24 cellular contexts compared by ENCODE assay signal in the genomic region with DNA sequence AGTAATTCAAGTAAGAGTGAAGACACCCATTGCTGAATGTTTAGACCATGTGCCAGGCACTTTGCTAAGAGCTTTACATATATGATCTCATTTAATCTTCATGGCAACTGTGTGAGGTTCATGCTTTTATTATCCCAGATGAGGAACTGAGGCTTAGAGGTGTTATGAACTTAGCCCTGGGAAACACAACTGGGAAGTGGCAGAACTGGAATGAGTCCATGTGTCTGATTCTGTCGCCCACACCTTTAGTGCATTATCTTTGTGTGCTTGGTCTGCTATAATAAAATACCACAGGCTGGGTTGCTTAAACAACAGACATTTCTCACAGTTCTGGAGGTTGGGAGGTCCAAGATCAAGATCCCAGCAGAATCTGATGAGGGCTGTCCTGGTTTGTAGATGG.
A peak's percentile ranks its signal among the peaks of the same experiment; 100 is the strongest.
DNase-seq lines count a peak whose midpoint lies in the region; ATAC-seq, FAIRE-seq and TF ChIP-seq lines count a peak whose summit lies in the region.
"Had no signal": no experiment of that assay in that cellular context is flagged by ENCODE, and none has a peak within 500 bp of the region (broad histone marks: within the 10 kb centered on the region; RNA-seq: fewer than 3 reads in every experiment).

No MANE protein-coding gene starts in this region.

- no peaks in the 10 kb centered on the region for H3K36me3 ChIP-seq in GM12878 (ENCODE audit: control insufficient read depth in 2 of 2, insufficient read depth in 2 of 2, low read length in 1 of 2)
- no peaks in the 10 kb centered on the region for H3K36me3 ChIP-seq in mesenchymal stem cell (ENCODE audit: control insufficient read depth in 1 of 2, insufficient read depth in 2 of 2, low read depth in 1 of 2, low read length in 2 of 2)
- H3K36me3 ChIP-seq: BE2C; BLaER1 treated with 17β-estradiol and CSF1 and Interleukin-3, amounts not matched to agents 10 nM and 100 nM; HAP-1 had no signal

- no peak overlapping the region for H2AK5ac ChIP-seq in H9 (ENCODE audit: insufficient read length, low read length)
- H2AK5ac ChIP-seq in mesenchymal stem cell (ENCODE audit: low read length, severe bottlenecking) = no peak overlapping the region

- no peaks in the 10 kb centered on the region for H3K27me3 ChIP-seq in H9 (ENCODE audit: insufficient read depth, low read length)
- no peaks in the 10 kb centered on the region for H3K27me3 ChIP-seq in GM12878 (replicated peaks in 1 of 2; ENCODE audit: control insufficient read depth in 2 of 2, insufficient read depth in 2 of 2, low read length in 1 of 2)
- peaks cover 0 to 7% of the 10 kb centered on the region in 2 experiments for H3K27me3 ChIP-seq in mesenchymal stem cell (ENCODE audit: control insufficient read depth in 1 of 2, insufficient read depth in 1 of 2, low read length in 2 of 2)
- H3K27me3 ChIP-seq: BE2C; BLaER1 treated with 17β-estradiol and CSF1 and Interleukin-3, amounts not matched to agents 10 nM and 100 nM had no signal

- SMC1A ChIA-PET in GM12878 (lab: Charles Lee; ENCODE audit: uncharacterized antibody, unreplicated experiment) = interaction anchor here (0.6 kb wide), 1 partner anchor 196 kb away, joined by 3 read pairs; no protein-coding TSS in a partner anchor

- H3T11ph ChIP-seq in H9 (ENCODE audit: low read length) = no peak overlapping the region

- H4K5ac ChIP-seq in H9 (ENCODE audit: insufficient read length, low read depth, low read length) = no peak overlapping the region

- H2AFZ ChIP-seq in H9 (ENCODE audit: low read length) (no peak overlapping the region), GM12878 (ENCODE audit: control insufficient read depth, low read depth, low read length) (no peak overlapping the region), mesenchymal stem cell (ENCODE audit: low read depth, low read length) (no peak overlapping the region)
- H2AFZ ChIP-seq: GM23338 had no signal

- no peak for DNase-seq in H9
- DNase-seq in GM12878 (ENCODE audit: low read depth, low spot score) = no peak
- DNase-seq in mesenchymal stem cell = no peak
- no peak for DNase-seq in HFFc6
- DNase-seq in SK-N-DZ (ENCODE audit: low spot score) = no peak
- no peak for DNase-seq in T1000 (lab: John Stamatoyannopoulos, UW)
- DNase-seq: 8988T; ACHN; AML-193; BE2C; CD4-positive, alpha-beta T cell; CD8-positive, alpha-beta memory T cell; DMS 273 treated with DMSO at 0.1 percent for 48 hours; DMS79; EL; GDM1 had no signal

- in situ Hi-C loops in GM12878 (cut with MboI) = no loop called here

- H2BK120ac ChIP-seq in H9 (ENCODE audit: low read depth, low read length, poor library complexity, severe bottlenecking) (peak overlapping the region; percentile 19), mesenchymal stem cell (ENCODE audit: low read depth, low read length) (no peak overlapping the region)

- TF ChIP-seq CTCF in H9 (conservative IDR thresholded peaks at IDR 0.05) (no peak), GM12878 (IDR thresholded peaks at IDR 0.05 in 2 of 3, conservative IDR thresholded peaks at IDR 0.05 in 1 of 3; ENCODE audit: control insufficient read depth in 2 of 3, extremely low read depth in 1 of 3, insufficient read depth in 1 of 3, low read depth in 3 of 3, low read length in 3 of 3) (no peak), HFFc6 (IDR thresholded peaks at IDR 0.05) (no peak)

- H3K4me1 Mint-ChIP-seq in H9 = peaks cover 0 to 5% of the 10 kb centered on the region in 2 experiments; a peak in 2 of 4 replicates
- peaks cover 37% of the 10 kb centered on the region for H3K4me1 Mint-ChIP-seq in HFFc6 (ENCODE audit: low read depth)
- H3K4me1 Mint-ChIP-seq: CD14-positive monocyte; CD8-positive, alpha-beta memory T cell; GM23338 had no signal

- no peak overlapping the region for H2BK12ac ChIP-seq in H9 (ENCODE audit: insufficient read length, low read depth, low read length)
- H2BK12ac ChIP-seq in mesenchymal stem cell (ENCODE audit: low read length in 2 of 2) = peak overlapping the region; percentile 39 to 42

- H3K14ac ChIP-seq in H9 (ENCODE audit: insufficient read depth, low read length) (no peak overlapping the region), mesenchymal stem cell (ENCODE audit: low read length in 2 of 2) (no peak overlapping the region)

- H3K9me3 Mint-ChIP-seq in H9 (peaks cover 2 to 7% of the 10 kb centered on the region in 2 experiments; a peak in 3 of 5 replicates), HFFc6 (no peaks in the 10 kb centered on the region)
- H3K9me3 Mint-ChIP-seq: CD4-positive, alpha-beta T cell had no signal

- H3K9ac ChIP-seq in H9 (ENCODE audit: extremely low read depth, insufficient read length, low read length) = no peak overlapping the region
- no peak overlapping the region for H3K9ac ChIP-seq in GM12878 (ENCODE audit: control insufficient read depth, insufficient read depth, low read length)
- no peak overlapping the region for H3K9ac ChIP-seq in mesenchymal stem cell (ENCODE audit: low read length)
- H3K9ac ChIP-seq: BLaER1 treated with 17β-estradiol and CSF1 and Interleukin-3, amounts not matched to agents 10 nM and 100 nM had no signal

- no peak overlapping the region for H3K18ac ChIP-seq in H9 (ENCODE audit: insufficient read length, low read depth, low read length)
- H3K18ac ChIP-seq in mesenchymal stem cell (ENCODE audit: low read depth in 1 of 2, low read length in 2 of 2) = peak overlapping the region in 1 of 2 experiments; percentile 21

- peaks cover 7% of the 10 kb centered on the region for H3K27me3 Mint-ChIP-seq in H9 (ENCODE audit: low read depth)
- peaks cover 3% of the 10 kb centered on the region for H3K27me3 Mint-ChIP-seq in HFFc6 (ENCODE audit: insufficient read depth)
- H3K27me3 Mint-ChIP-seq: CD4-positive, alpha-beta T cell; CD8-positive, alpha-beta memory T cell had no signal

- TF ChIP-seq EP300 in GM12878 (IDR thresholded peaks at IDR 0.05; ENCODE audit: borderline replicate concordance in 1 of 2, control insufficient read depth in 1 of 2, low read depth in 2 of 2, low read length in 2 of 2) = no peak

- RAD21 ChIA-PET in GM12878 (lab: Charles Lee; ENCODE audit: unreplicated experiment) = no interaction called here

- no peak overlapping the region for H3K56ac ChIP-seq in H9 (ENCODE audit: insufficient read length, low read depth, low read length)

- H3K4me1 ChIP-seq in H9 (ENCODE audit: insufficient read depth, low read length) = no peaks in the 10 kb centered on the region
- no peaks in the 10 kb centered on the region for H3K4me1 ChIP-seq in GM12878 (ENCODE audit: control insufficient read depth, insufficient read depth, low read length)
- H3K4me1 ChIP-seq in mesenchymal stem cell (ENCODE audit: control insufficient read depth, insufficient read depth, low read depth, low read length) = peaks cover under 1% of the 10 kb centered on the region
- H3K4me1 ChIP-seq: A549; BLaER1 treated with 17β-estradiol and CSF1 and Interleukin-3, amounts not matched to agents 10 nM and 100 nM; HAP-1 had no signal

- H3K23ac ChIP-seq in H9 (ENCODE audit: insufficient read length, low read depth, low read length) = no peak overlapping the region
- no peak overlapping the region for H3K23ac ChIP-seq in mesenchymal stem cell (ENCODE audit: low read length in 2 of 2)

- TF ChIP-seq RAD21 in GM12878 (IDR thresholded peaks at IDR 0.05; ENCODE audit: insufficient read depth, low read depth, low read length) = no peak

- H3K4ac ChIP-seq in H9 (ENCODE audit: low read depth, low read length) (no peak overlapping the region), mesenchymal stem cell (ENCODE audit: low read depth in 1 of 2, low read length in 2 of 2) (no peak overlapping the region)

- POLR2A ChIA-PET in GM12878 (lab: Charles Lee) = no interaction called here

- H4K8ac ChIP-seq in H9 (replicated peaks; ENCODE audit: insufficient read length, low read depth, low read length) (no peak overlapping the region), mesenchymal stem cell (ENCODE audit: low read length) (no peak overlapping the region)

- H3K27ac ChIP-seq in H9 (ENCODE audit: insufficient read length, low read depth, low read length) = no peak overlapping the region
- no peak overlapping the region for H3K27ac ChIP-seq in GM12878 (ENCODE audit: control insufficient read depth, insufficient read depth)
- H3K27ac ChIP-seq in mesenchymal stem cell (ENCODE audit: low read length, poor library complexity, severe bottlenecking) = no peak overlapping the region
- H3K27ac ChIP-seq: A549; BLaER1 treated with 17β-estradiol and CSF1 and Interleukin-3, amounts not matched to agents 10 nM and 100 nM had no signal

- H4K20me1 ChIP-seq in H9 (ENCODE audit: control insufficient read depth, insufficient read depth, insufficient read length) = no peaks in the 10 kb centered on the region
- H4K20me1 ChIP-seq in GM12878 (ENCODE audit: control insufficient read depth, insufficient read depth) = no peaks in the 10 kb centered on the region
- H4K20me1 ChIP-seq: BLaER1 treated with 17β-estradiol and CSF1 and Interleukin-3, amounts not matched to agents 10 nM and 100 nM had no signal

- H2BK20ac ChIP-seq in H9 (ENCODE audit: low read depth, low read length, poor library complexity, severe bottlenecking) = no peak overlapping the region

- WGBS in H9 (ENCODE audit: extremely low coverage, insufficient read length, low lambda C conversion rate) = no CpG with 5 or more reads among the region's 1 CpG
- WGBS in GM12878 (ENCODE audit: insufficient coverage, insufficient replicate concordance, low lambda C conversion rate, missing lambda C conversion rate) = 47% methylated on average over 1 of the region's 1 CpG
- WGBS in mesenchymal stem cell = 100% methylated on average over 1 of the region's 1 CpG

- H3K9me3 ChIP-seq in H9 (ENCODE audit: control insufficient read depth, low read depth, low read length) (no peaks in the 10 kb centered on the region), GM12878 (replicated peaks; ENCODE audit: control insufficient read depth, insufficient read depth, low read length) (no peaks in the 10 kb centered on the region), mesenchymal stem cell (ENCODE audit: control insufficient read depth, low read length) (no peaks in the 10 kb centered on the region)
- H3K9me3 ChIP-seq: A549; BLaER1 treated with 17β-estradiol and CSF1 and Interleukin-3, amounts not matched to agents 10 nM and 100 nM; HAP-1 had no signal

- H3K36me3 Mint-ChIP-seq in H9 (ENCODE audit: insufficient read depth in 1 of 3, low read depth in 3 of 3) (peaks cover 0 to 1% (median 0%) of the 10 kb centered on the region in 3 experiments; a peak in 1 of 7 replicates), HFFc6 (ENCODE audit: low read depth) (no peaks in the 10 kb centered on the region)
- H3K36me3 Mint-ChIP-seq: CD14-positive monocyte had no signal

- no peak for TF ChIP-seq POLR2A in GM12878 (IDR thresholded peaks at IDR 0.05; ENCODE audit: low read depth, low read length)

- H4K91ac ChIP-seq in H9 (ENCODE audit: insufficient read length, low read depth, low read length) = no peak overlapping the region
- H4K91ac ChIP-seq in mesenchymal stem cell (ENCODE audit: low read length) = no peak overlapping the region

- H3K4me2 ChIP-seq in H9 (ENCODE audit: insufficient read depth, insufficient read length, low read length) (no peak overlapping the region), GM12878 (ENCODE audit: control insufficient read depth, insufficient read depth) (no peak overlapping the region), mesenchymal stem cell (ENCODE audit: low read length, poor library complexity, severe bottlenecking) (no peak overlapping the region)
- H3K4me2 ChIP-seq: A549; BLaER1 treated with 17β-estradiol and CSF1 and Interleukin-3, amounts not matched to agents 10 nM and 100 nM; GM23338 had no signal

- H3K4me3 ChIP-seq in GM12878 (no peak overlapping the region), mesenchymal stem cell (ENCODE audit: insufficient read depth in 1 of 2, low read depth in 1 of 2, low read length in 2 of 2) (no peak overlapping the region)
- H3K4me3 ChIP-seq: A549; BLaER1 treated with 17β-estradiol and CSF1 and Interleukin-3, amounts not matched to agents 10 nM and 100 nM; GM23338; HAP-1 had no signal

- H3K79me1 ChIP-seq in H9 (ENCODE audit: insufficient read depth, low read depth, low read length, poor library complexity, severe bottlenecking) (no peaks in the 10 kb centered on the region), mesenchymal stem cell (replicated peaks; ENCODE audit: low read length, poor library complexity, severe bottlenecking) (no peaks in the 10 kb centered on the region)

- intact Hi-C loops in GM12878 (cut with micrococcal nuclease; ENCODE audit: unreplicated experiment) = no loop called here

- no peaks in the 10 kb centered on the region for H3K23me2 ChIP-seq in H9 (ENCODE audit: insufficient read length, low read depth, low read length, poor library complexity, severe bottlenecking)

- no peak overlapping the region for H2BK15ac ChIP-seq in H9 (ENCODE audit: low read depth, low read length)
- no peak overlapping the region for H2BK15ac ChIP-seq in mesenchymal stem cell (ENCODE audit: low read depth, poor library complexity, severe bottlenecking)

- no peak overlapping the region for H3K4me3 Mint-ChIP-seq in H9
- H3K4me3 Mint-ChIP-seq in HFFc6 = no peak overlapping the region
- H3K4me3 Mint-ChIP-seq: CD14-positive monocyte; CD4-positive, alpha-beta T cell; CD8-positive, alpha-beta memory T cell; GM23338 had no signal

- peak; percentile 7 for FAIRE-seq in GM12878 (lab: Jason Lieb, UNC)
- FAIRE-seq: A549, D721Med, GM12891, GM18507 had no signal

- ATAC-seq in GM12878 = no peak
- ATAC-seq: A549, GM23338 had no signal

- CTCF ChIA-PET in GM12878 (lab: Yijun Ruan, JAX) = no interaction called here

- H3K79me2 ChIP-seq in H9 (ENCODE audit: insufficient read depth, low read length) (no peaks in the 10 kb centered on the region), GM12878 (ENCODE audit: control insufficient read depth, insufficient read depth, low read length) (no peaks in the 10 kb centered on the region)

- H3K27ac Mint-ChIP-seq in H9 = peak overlapping the region in 1 of 3 experiments; percentile 8; a peak in 1 of 7 replicates
- H3K27ac Mint-ChIP-seq in HFFc6 = no peak overlapping the region
- H3K27ac Mint-ChIP-seq: CD14-positive monocyte; CD4-positive, alpha-beta T cell; GM23338 had no signal

- H2BK5ac ChIP-seq in H9 (ENCODE audit: insufficient read length, low read length) = no peak overlapping the region
- H2BK5ac ChIP-seq in mesenchymal stem cell (ENCODE audit: low read depth, low read length, poor library complexity, severe bottlenecking) = no peak overlapping the region

- no TSS peak for BruUV-seq in GM12878 (replicated peaks; lab: Mats Ljungman, UMichigan)
